In genomic region chr5:175521313-175521833, GRCh38 we compare ENCODE assay signal across 11 cellular contexts. TPM values are rescaled to one million over a fixed set of nuclear protein-coding genes. Genes with fewer than 3 reads are reported as not detected.
DNase-seq lines count a peak whose midpoint lies in the region; ATAC-seq and TF ChIP-seq lines count a peak whose summit lies in the region.
"Had no signal": no experiment of that assay in that cellular context is flagged by ENCODE, and none has a peak within 500 bp of the region (broad histone marks: within the 10 kb centered on the region; RNA-seq: fewer than 3 reads in every experiment).

No MANE protein-coding gene starts in this region.

- peaks cover 86% of the 10 kb centered on the region for H3K36me3 ChIP-seq in DND-41 (ENCODE audit: insufficient read depth, low read length)

- no peak overlapping the region for H2AFZ ChIP-seq in DND-41 (ENCODE audit: low read depth, low read length)

- no peaks in the 10 kb centered on the region for H3K9me3 ChIP-seq in DND-41 (ENCODE audit: insufficient read depth, low read length, severe bottlenecking)
- H3K9me3 ChIP-seq: BE2C, thoracic aorta had no signal

- H3K9me3 Mint-ChIP-seq in activated CD4-positive, alpha-beta memory T cell treated with anti-CD3 and anti-CD28 coated beads, Interleukin-2, amount 10 ng/mL, durations not matched to agents 7 days and 5 days = peaks cover 12% of the 10 kb centered on the region
- H3K9me3 Mint-ChIP-seq in activated naive CD8-positive, alpha-beta T cell treated with anti-CD3 and anti-CD28 coated beads, Interleukin-2, amount 10 ng/mL, durations not matched to agents 7 days and 5 days = peaks cover 10% of the 10 kb centered on the region

- CTCF ChIA-PET in activated CD4-positive, alpha-beta memory T cell treated with anti-CD3 and anti-CD28 coated beads, Interleukin-2, amount 10 ng/mL, durations not matched to agents 7 days and 5 days (lab: Charles Lee) = interaction anchor here (1.1 to 2.8 kb wide), 3 partner anchors 13 to 57 kb away, joined by 3 to 14 read pairs (median 5); no protein-coding TSS in a partner anchor
- CTCF ChIA-PET in RWPE1 (lab: Yijun Ruan, JAX) = interaction anchor here (1.2 kb wide), 1 partner anchor 57 kb away, joined by 5 read pairs; no protein-coding TSS in a partner anchor

- peak overlapping the region; percentile 91 for H3K27ac Mint-ChIP-seq in activated CD4-positive, alpha-beta memory T cell treated with anti-CD3 and anti-CD28 coated beads, Interleukin-2, amount 10 ng/mL, durations not matched to agents 7 days and 5 days
- peak overlapping the region; percentile 93 for H3K27ac Mint-ChIP-seq in activated naive CD8-positive, alpha-beta T cell treated with anti-CD3 and anti-CD28 coated beads, Interleukin-2, amount 10 ng/mL, durations not matched to agents 7 days and 5 days

- peak; percentile 65; the same call in 2 of the 3 replicates for ATAC-seq in DND-41 (ENCODE audit: insufficient read depth, low read depth)
- ATAC-seq in activated naive CD8-positive, alpha-beta T cell treated with anti-CD3 and anti-CD28 coated beads, Interleukin-2, amount 10 ng/mL, durations not matched to agents 7 days and 5 days (ENCODE audit: low read depth) = peak; percentile 53

- no peaks in the 10 kb centered on the region for H3K79me2 ChIP-seq in DND-41 (ENCODE audit: insufficient read depth, low read length)

- H3K4me1 ChIP-seq in DND-41 (ENCODE audit: insufficient read depth, low read length) = no peaks in the 10 kb centered on the region
- H3K4me1 ChIP-seq: BE2C had no signal

- H3K27me3 Mint-ChIP-seq in activated CD4-positive, alpha-beta memory T cell treated with anti-CD3 and anti-CD28 coated beads, Interleukin-2, amount 10 ng/mL, durations not matched to agents 7 days and 5 days = no peaks in the 10 kb centered on the region
- no peaks in the 10 kb centered on the region for H3K27me3 Mint-ChIP-seq in activated naive CD8-positive, alpha-beta T cell treated with anti-CD3 and anti-CD28 coated beads, Interleukin-2, amount 10 ng/mL, durations not matched to agents 7 days and 5 days

- H3K36me3 Mint-ChIP-seq in activated CD4-positive, alpha-beta memory T cell treated with anti-CD3 and anti-CD28 coated beads, Interleukin-2, amount 10 ng/mL, durations not matched to agents 7 days and 5 days (ENCODE audit: low read depth) = peaks cover 84% of the 10 kb centered on the region
- H3K36me3 Mint-ChIP-seq in activated naive CD8-positive, alpha-beta T cell treated with anti-CD3 and anti-CD28 coated beads, Interleukin-2, amount 10 ng/mL, durations not matched to agents 7 days and 5 days = peaks cover 69% of the 10 kb centered on the region

- POLR2A ChIA-PET in activated CD4-positive, alpha-beta memory T cell treated with anti-CD3 and anti-CD28 coated beads, Interleukin-2, amount 10 ng/mL, durations not matched to agents 7 days and 5 days (lab: Charles Lee) = interaction anchor here (0.7 to 9.6 kb wide), 7 partner anchors 9 to 132 kb away, joined by 3 to 97 read pairs (median 4); partner anchors contain the start of gene SFXN1
- POLR2A ChIA-PET in activated naive CD8-positive, alpha-beta T cell treated with anti-CD3 and anti-CD28 coated beads, Interleukin-2, amount 10 ng/mL, durations not matched to agents 7 days and 5 days (lab: Charles Lee) = interaction anchor here (0.7 to 5.3 kb wide), 6 partner anchors 12 to 132 kb away, joined by 3 to 19 read pairs (median 6); partner anchors contain the start of gene SFXN1
- POLR2A ChIA-PET in RWPE1 (lab: Yijun Ruan, JAX; ENCODE audit: low non-redundant PET) = interaction anchor here (0.6 kb wide), 1 partner anchor 17 kb away, joined by 3 read pairs; no protein-coding TSS in a partner anchor

- no peak for TF ChIP-seq CTCF in DND-41 (IDR thresholded peaks at IDR 0.05; ENCODE audit: borderline replicate concordance, extremely low read depth, low read length, poor library complexity, severe bottlenecking)
- TF ChIP-seq CTCF in RWPE1 (conservative IDR thresholded peaks at IDR 0.05; ENCODE audit: low read depth) = no peak

- H3K9ac ChIP-seq in DND-41 (ENCODE audit: low read depth, low read length) = no peak overlapping the region

- H3K4me3 ChIP-seq in DND-41 (ENCODE audit: low read depth in 1 of 2, low read length in 2 of 2) = no peak overlapping the region
- H3K4me3 ChIP-seq: thoracic aorta had no signal

- no peak overlapping the region for H3K4me2 ChIP-seq in DND-41 (ENCODE audit: insufficient read depth, low read length)

- H3K4me1 Mint-ChIP-seq in activated CD4-positive, alpha-beta memory T cell treated with anti-CD3 and anti-CD28 coated beads, Interleukin-2, amount 10 ng/mL, durations not matched to agents 7 days and 5 days = peaks cover 80% of the 10 kb centered on the region
- H3K4me1 Mint-ChIP-seq in activated naive CD8-positive, alpha-beta T cell treated with anti-CD3 and anti-CD28 coated beads, Interleukin-2, amount 10 ng/mL, durations not matched to agents 7 days and 5 days = peaks cover 71% of the 10 kb centered on the region

- no peaks in the 10 kb centered on the region for H3K27me3 ChIP-seq in DND-41 (ENCODE audit: insufficient read depth, low read length, poor library complexity)
- H3K27me3 ChIP-seq: BE2C had no signal

- no peak overlapping the region for H3K27ac ChIP-seq in DND-41 (ENCODE audit: low read length)
- H3K27ac ChIP-seq in RWPE1 = no peak overlapping the region
- H3K27ac ChIP-seq: thoracic aorta had no signal

- DNase-seq in DND-41 (no peak), NCI-H1436 (lab: John Stamatoyannopoulos, UW) (no peak), NCI-H1105 (lab: John Stamatoyannopoulos, UW) (no peak), RWPE1 (ENCODE audit: low spot score) (no peak)
- DNase-seq in activated CD4-positive, alpha-beta memory T cell treated with anti-CD3 and anti-CD28 coated beads, Interleukin-2, amount 10 ng/mL, durations not matched to agents 7 days and 5 days = peak; percentile 51
- DNase-seq in activated naive CD8-positive, alpha-beta T cell treated with anti-CD3 and anti-CD28 coated beads, Interleukin-2, amount 10 ng/mL, durations not matched to agents 7 days and 5 days = peak; percentile 51
- peak; percentile 46 for DNase-seq in stimulated activated CD4-positive, alpha-beta T cell treated with anti-CD3 and anti-CD28 coated beads, Interleukin-4, amount 100 ng/mL, for 24 hours
- DNase-seq: BE2C, HCEC 1CT, NCI-H226 had no signal

- H3K4me3 Mint-ChIP-seq in activated CD4-positive, alpha-beta memory T cell treated with anti-CD3 and anti-CD28 coated beads, Interleukin-2, amount 10 ng/mL, durations not matched to agents 7 days and 5 days = peak overlapping the region; percentile 47
- peak overlapping the region; percentile 78 for H3K4me3 Mint-ChIP-seq in activated naive CD8-positive, alpha-beta T cell treated with anti-CD3 and anti-CD28 coated beads, Interleukin-2, amount 10 ng/mL, durations not matched to agents 7 days and 5 days

- no peaks in the 10 kb centered on the region for H4K20me1 ChIP-seq in DND-41 (ENCODE audit: insufficient read depth, low read length)

RNA-seq across cellular contexts. Expression of gene SFXN1, which starts 43.0 kb away (rescaled TPM):
- total RNA-seq in activated CD4-positive, alpha-beta memory T cell treated with anti-CD3 and anti-CD28 coated beads, Interleukin-2, amount 10 ng/mL, durations not matched to agents 7 days and 5 days = 100 to 1,000 TPM; 206 to 216 TPM
- 100 to 1,000 TPM; 188 to 194 TPM for total RNA-seq in activated naive CD8-positive, alpha-beta T cell treated with anti-CD3 and anti-CD28 coated beads, Interleukin-2, amount 10 ng/mL, durations not matched to agents 7 days and 5 days

Comparison
In these comparisons a context has a peak if more than half of its experiments do, and no peak if none do; other contexts are left out.
1. DNase-seq: peak in activated CD4-positive, alpha-beta memory T cell treated with anti-CD3 and anti-CD28 coated beads, Interleukin-2, amount 10 ng/mL, durations not matched to agents 7 days and 5 days (single experiment), activated naive CD8-positive, alpha-beta T cell treated with anti-CD3 and anti-CD28 coated beads, Interleukin-2, amount 10 ng/mL, durations not matched to agents 7 days and 5 days (single experiment) and stimulated activated CD4-positive, alpha-beta T cell treated with anti-CD3 and anti-CD28 coated beads, Interleukin-4, amount 100 ng/mL, for 24 hours (single experiment); none in DND-41 (single experiment), NCI-H1436 (single experiment), NCI-H1105 (single experiment) and RWPE1 (single experiment).